ENCODE assay signal across 14 cellular contexts in the genomic region with DNA sequence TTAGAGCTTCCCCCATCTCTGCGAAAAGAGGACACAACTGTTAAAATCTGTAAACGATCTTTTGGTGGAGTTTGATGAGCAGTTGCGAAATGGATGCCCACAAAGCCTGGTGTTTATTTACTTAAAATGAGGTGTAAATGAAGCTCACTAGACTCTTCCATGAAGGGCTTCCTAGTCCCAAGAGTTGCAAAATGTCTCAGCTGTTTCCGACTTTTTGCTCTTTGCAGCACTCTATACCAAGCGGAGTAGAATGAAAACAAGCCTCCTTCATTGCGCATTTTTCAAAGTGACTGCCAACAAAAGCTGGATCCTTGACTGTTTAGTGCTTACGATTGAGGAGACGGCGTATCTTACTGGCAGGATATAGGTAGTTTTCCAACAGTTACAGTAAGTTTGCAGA. TPM values are rescaled to one million over a fixed set of nuclear protein-coding genes. Genes with fewer than 3 reads are reported as not detected.
A peak's percentile ranks its signal among the peaks of the same experiment; 100 is the strongest.
DNase-seq lines count a peak whose midpoint lies in the region; ATAC-seq and TF ChIP-seq lines count a peak whose summit lies in the region.
"Had no signal": no experiment of that assay in that cellular context is flagged by ENCODE, and none has a peak within 500 bp of the region (broad histone marks: within the 10 kb centered on the region; RNA-seq: fewer than 3 reads in every experiment).

No MANE protein-coding gene starts in this region.

- H3K4me1 Mint-ChIP-seq in endothelial cell (ENCODE audit: unreplicated experiment): peaks cover 22% of the 10 kb centered on the region
- H3K4me1 Mint-ChIP-seq: activated naive CD8-positive, alpha-beta T cell treated with anti-CD3 and anti-CD28 coated beads for 36 hours had no signal

- no peaks in the 10 kb centered on the region for H3K36me3 ChIP-seq in mucosa of rectum (ENCODE audit: control insufficient read depth in 2 of 2, insufficient read depth in 2 of 2, low read length in 2 of 2)
- H3K36me3 ChIP-seq in upper lobe of right lung: no peaks in the 10 kb centered on the region
- H3K36me3 ChIP-seq: thyroid gland had no signal

- H3K4me3 ChIP-seq in mucosa of rectum (ENCODE audit: low read length in 2 of 2) (no peak overlapping the region), upper lobe of right lung (no peak overlapping the region)
- H3K4me3 ChIP-seq: thyroid gland had no signal

- H3K9me3 Mint-ChIP-seq in endothelial cell (ENCODE audit: unreplicated experiment): no peaks in the 10 kb centered on the region

- no peak overlapping the region for H3K9ac ChIP-seq in mucosa of rectum (ENCODE audit: low read depth in 1 of 2, low read length in 2 of 2)
- H3K9ac ChIP-seq: KMS-11 had no signal

- intact Hi-C loops in upper lobe of right lung (cut with DNase I): no loop called here

- peak overlapping the region; percentile 17 to 46 for H3K27ac ChIP-seq in mucosa of rectum (ENCODE audit: low read depth in 2 of 2, low read length in 2 of 2)
- peak overlapping the region; percentile 58 for H3K27ac ChIP-seq in upper lobe of right lung
- H3K27ac ChIP-seq: KMS-11 had no signal

- H3K4me3 Mint-ChIP-seq in endothelial cell (ENCODE audit: unreplicated experiment): no peak overlapping the region
- H3K4me3 Mint-ChIP-seq: activated naive CD8-positive, alpha-beta T cell treated with anti-CD3 and anti-CD28 coated beads for 36 hours had no signal

- TF ChIP-seq CTCF in endothelial cell (IDR thresholded peaks at IDR 0.05; ENCODE audit: unreplicated experiment): no peak
- TF ChIP-seq CTCF in upper lobe of right lung (IDR thresholded peaks at IDR 0.05): no peak
- TF ChIP-seq CTCF in GM20000 (IDR thresholded peaks at IDR 0.05; ENCODE audit: extremely low read depth, missing control alignments): no peak

- H3K4me1 ChIP-seq in mucosa of rectum (ENCODE audit: control insufficient read depth in 2 of 2, insufficient read depth in 2 of 2, low read length in 2 of 2) (no peaks in the 10 kb centered on the region), upper lobe of right lung (peaks cover 10% of the 10 kb centered on the region)

- DNase-seq in NOMO-1 (lab: John Stamatoyannopoulos, UW; ENCODE audit: unreplicated experiment in 2 of 2): peak; percentile 29 to 76
- DNase-seq in NOMO-1 treated with dmso at 0.1 percent for 144 hours (lab: John Stamatoyannopoulos, UW; ENCODE audit: unreplicated experiment): no peak
- DNase-seq in endothelial cell (ENCODE audit: low spot score): no peak
- no peak for DNase-seq in upper lobe of right lung
- DNase-seq in GM20000 (ENCODE audit: low spot score): no peak
- no peak for DNase-seq in NCI-H1417 (lab: John Stamatoyannopoulos, UW)
- no peak for DNase-seq in activated naive CD4-positive, alpha-beta T cell treated with Interleukin-2 at 50 U/mL for 16 hours
- DNase-seq: ACHN; activated naive CD8-positive, alpha-beta T cell treated with anti-CD3 and anti-CD28 coated beads for 36 hours; dorsolateral prefrontal cortex; hippocampal formation; thyroid gland had no signal

- H3K9me3 ChIP-seq in mucosa of rectum (ENCODE audit: control insufficient read depth in 2 of 2, low read length in 2 of 2) (no peaks in the 10 kb centered on the region), upper lobe of right lung (no peaks in the 10 kb centered on the region)
- H3K9me3 ChIP-seq: thyroid gland had no signal

- H3K27me3 ChIP-seq in mucosa of rectum (ENCODE audit: control insufficient read depth in 2 of 2, insufficient read depth in 2 of 2, low read length in 2 of 2) (no peaks in the 10 kb centered on the region), upper lobe of right lung (no peaks in the 10 kb centered on the region)
- H3K27me3 ChIP-seq: thyroid gland had no signal

- H3K36me3 Mint-ChIP-seq in endothelial cell (ENCODE audit: low read depth, unreplicated experiment): peaks cover 26% of the 10 kb centered on the region
- H3K36me3 Mint-ChIP-seq: activated naive CD8-positive, alpha-beta T cell treated with anti-CD3 and anti-CD28 coated beads for 36 hours had no signal

- H3K27ac Mint-ChIP-seq in endothelial cell (ENCODE audit: unreplicated experiment): peak overlapping the region; percentile 58
- H3K27ac Mint-ChIP-seq: activated naive CD8-positive, alpha-beta T cell treated with anti-CD3 and anti-CD28 coated beads for 36 hours had no signal

- no peak for ATAC-seq in upper lobe of right lung

- H3K27me3 Mint-ChIP-seq in endothelial cell (ENCODE audit: unreplicated experiment): peaks cover 4% of the 10 kb centered on the region

RNA-seq across cellular contexts. Expression of a gene that starts 43.0 kb away (rescaled TPM):
- total RNA-seq in endothelial cell (ENCODE audit: unreplicated experiment) (157 TPM), upper lobe of right lung (55.2 TPM)
- total RNA-seq: activated naive CD8-positive, alpha-beta T cell treated with anti-CD3 and anti-CD28 coated beads for 36 hours had no signal

Comparison
In these comparisons a context has a peak if more than half of its experiments do, and no peak if none do; other contexts are left out.
1. DNase-seq: peak in NOMO-1 (2 of 2); none in NOMO-1 treated with dmso at 0.1 percent for 144 hours (single experiment), endothelial cell (single experiment), upper lobe of right lung (single experiment), GM20000 (single experiment), NCI-H1417 (0 of 3) and activated naive CD4-positive, alpha-beta T cell treated with Interleukin-2 at 50 U/mL for 16 hours (single experiment).